In the genomic region with DNA sequence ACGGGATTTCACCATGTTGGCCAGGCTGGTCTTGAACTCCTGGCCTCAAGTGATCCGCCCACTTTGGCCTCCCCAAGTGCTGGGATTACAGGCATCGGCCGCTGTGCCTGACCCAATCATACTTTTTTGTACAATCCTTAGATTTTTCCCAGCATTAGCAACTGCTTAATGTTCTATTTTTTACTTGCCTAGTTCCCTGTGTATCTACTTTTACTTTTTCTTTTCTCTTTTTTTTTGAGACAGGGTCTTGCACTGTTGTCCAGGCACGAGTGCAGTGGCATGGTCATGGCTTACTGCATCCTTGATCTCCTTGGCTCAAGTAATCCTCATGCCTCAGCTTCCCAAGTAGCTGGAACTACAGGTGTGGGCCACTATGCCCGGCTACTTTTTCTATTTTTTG, we compare ENCODE assay signal across 13 cellular contexts. TPM values are rescaled to one million over a fixed set of nuclear protein-coding genes. Genes with fewer than 3 reads are reported as not detected.
DNase-seq lines count a peak whose midpoint lies in the region; ATAC-seq and TF ChIP-seq lines count a peak whose summit lies in the region.
"Had no signal": no experiment of that assay in that cellular context is flagged by ENCODE, and none has a peak within 500 bp of the region (broad histone marks: within the 10 kb centered on the region; RNA-seq: fewer than 3 reads in every experiment).

No MANE protein-coding gene starts in this region.

- no peak for TF ChIP-seq CTCF in CD14-positive monocyte (IDR thresholded peaks at IDR 0.05)
- no peak for TF ChIP-seq CTCF in GM06990 (IDR thresholded peaks at IDR 0.05; ENCODE audit: insufficient read depth, low read length, poor library complexity, severe bottlenecking)

- intact Hi-C loops in CD14-positive monocyte (cut with micrococcal nuclease) = loop anchor here in 1 of 2 donors (10.0 kb wide), 1 partner anchor 51 kb away; no protein-coding TSS in a partner anchor
- intact Hi-C loops in naive thymus-derived CD4-positive, alpha-beta T cell (cut with micrococcal nuclease) = no loop called here

- peak overlapping the region; percentile 23 for H3K27ac ChIP-seq in naive thymus-derived CD4-positive, alpha-beta T cell (ENCODE audit: low read depth, low read length)
- H3K27ac ChIP-seq: thoracic aorta had no signal

- POLR2A ChIA-PET in T-cell (lab: Charles Lee) = interaction anchor here in 1 of 2 donors (0.6 kb wide), 1 partner anchor 82 kb away, joined by 3 read pairs; no protein-coding TSS in a partner anchor
- POLR2A ChIA-PET in naive thymus-derived CD4-positive, alpha-beta T cell (lab: Charles Lee) = interaction anchor here (0.6 to 1.6 kb wide), 5 partner anchors 10 to 313 kb away, joined by 3 to 4 read pairs (median 4); a partner anchor contains a TSS

- H3K36me3 ChIP-seq in GM06990 (ENCODE audit: control insufficient read depth, insufficient read depth, low read length) = peaks cover 2% of the 10 kb centered on the region
- peaks cover 0 to 2% (median 0%) of the 10 kb centered on the region in 3 experiments for H3K36me3 ChIP-seq in naive thymus-derived CD4-positive, alpha-beta T cell (ENCODE audit: control insufficient read depth in 2 of 3, insufficient read depth in 3 of 3, low read length in 3 of 3)
- H3K36me3 ChIP-seq: thoracic aorta had no signal

- H3K4me1 ChIP-seq in naive thymus-derived CD4-positive, alpha-beta T cell (ENCODE audit: control insufficient read depth in 2 of 2, insufficient read depth in 2 of 2, low read length in 2 of 2) = peaks cover 12 to 47% of the 10 kb centered on the region in 2 donors

- H3K9me3 Mint-ChIP-seq in CD14-positive monocyte (no peaks in the 10 kb centered on the region), T-cell (no peaks in the 10 kb centered on the region)
- H3K9me3 Mint-ChIP-seq in naive thymus-derived CD4-positive, alpha-beta T cell = no peaks in the 10 kb centered on the region

- peak overlapping the region; percentile 27 for H3K4me3 ChIP-seq in GM06990 (replicated peaks; ENCODE audit: low read depth, low read length)
- H3K4me3 ChIP-seq in naive thymus-derived CD4-positive, alpha-beta T cell (ENCODE audit: low read length) = no peak overlapping the region
- H3K4me3 ChIP-seq: thoracic aorta had no signal

- H3K27me3 Mint-ChIP-seq in CD14-positive monocyte (ENCODE audit: low read depth in 3 of 3) (no peaks in the 10 kb centered on the region), T-cell (no peaks in the 10 kb centered on the region)
- no peaks in the 10 kb centered on the region for H3K27me3 Mint-ChIP-seq in naive thymus-derived CD4-positive, alpha-beta T cell

- CTCF ChIA-PET in T-cell (lab: Charles Lee) = interaction anchor here in 1 of 2 donors (1.5 to 1.7 kb wide), 2 partner anchors 10 to 16 kb away, joined by 4 to 5 read pairs; a partner anchor contains a TSS
- CTCF ChIA-PET in naive thymus-derived CD4-positive, alpha-beta T cell (lab: Charles Lee) = no interaction called here

- H3K4me1 Mint-ChIP-seq in CD14-positive monocyte (peaks cover 80% of the 10 kb centered on the region), T-cell (peaks cover 79 to 80% (median 79%) of the 10 kb centered on the region in 3 donors)
- peaks cover 57 to 87% (median 74%) of the 10 kb centered on the region in 7 donors for H3K4me1 Mint-ChIP-seq in naive thymus-derived CD4-positive, alpha-beta T cell

- H3K9me3 ChIP-seq in naive thymus-derived CD4-positive, alpha-beta T cell (ENCODE audit: control insufficient read depth in 2 of 3, low read length in 3 of 3) = no peaks in the 10 kb centered on the region
- H3K9me3 ChIP-seq: thoracic aorta had no signal

- peaks cover 25 to 51% of the 10 kb centered on the region in 2 donors for H3K36me3 Mint-ChIP-seq in CD14-positive monocyte
- H3K36me3 Mint-ChIP-seq in T-cell = peaks cover 14% of the 10 kb centered on the region
- peaks cover 0 to 12% (median 7%) of the 10 kb centered on the region in 5 donors for H3K36me3 Mint-ChIP-seq in naive thymus-derived CD4-positive, alpha-beta T cell

- ATAC-seq in T-cell (replicated peaks in 1 of 4) = no peak
- ATAC-seq in naive thymus-derived CD4-positive, alpha-beta T cell = no peak
- ATAC-seq in GM19397 (IDR thresholded peaks at IDR 0.05; ENCODE audit: unreplicated experiment) = no peak
- ATAC-seq: esophagus mucosa had no signal

- H3K27ac Mint-ChIP-seq in CD14-positive monocyte = peak overlapping the region in 6 of 7 donors; percentile 60 to 93 (median 84)
- peak overlapping the region; percentile 23 to 79 for H3K27ac Mint-ChIP-seq in T-cell
- H3K27ac Mint-ChIP-seq in naive thymus-derived CD4-positive, alpha-beta T cell = peak overlapping the region in 8 of 9 donors; percentile 7 to 92 (median 69)

- DNase-seq in CD14-positive monocyte (ENCODE audit: low spot score) (no peak), GM06990 (ENCODE audit: extremely low read depth, insufficient read length) (no peak), T-cell (no peak), LoVo (ENCODE audit: low spot score) (no peak), foreskin melanocyte (no peak)
- no peak for DNase-seq in naive thymus-derived CD4-positive, alpha-beta T cell
- DNase-seq in NK-92 treated with Interleukin-12 subunit alpha and Interleukin-12 subunit beta, amount 100 ng/mL, for 24 hours (lab: John Stamatoyannopoulos, UW) = no peak
- DNase-seq: activated CD4-positive, alpha-beta T cell treated with anti-CD3 and anti-CD28 coated beads, Interleukin-2, amount 50 U/mL, for 48 hours; activated naive CD4-positive, alpha-beta T cell treated with anti-CD3 and anti-CD28 coated beads, Interleukin-2, amount 50 U/mL, for 16 hours; nucleus accumbens had no signal

- H3K4me3 Mint-ChIP-seq in CD14-positive monocyte (no peak overlapping the region), T-cell (peak overlapping the region in 2 of 3 donors; percentile 35 to 89)
- peak overlapping the region in 8 of 10 donors; percentile 13 to 98 (median 68) for H3K4me3 Mint-ChIP-seq in naive thymus-derived CD4-positive, alpha-beta T cell

- H3K27me3 ChIP-seq in GM06990 (replicated peaks; ENCODE audit: control insufficient read depth, insufficient read depth, low read length) = no peaks in the 10 kb centered on the region
- H3K27me3 ChIP-seq in naive thymus-derived CD4-positive, alpha-beta T cell (ENCODE audit: control insufficient read depth in 2 of 2, insufficient read depth in 2 of 2, low read length in 2 of 2) = no peaks in the 10 kb centered on the region

RNA-seq across cellular contexts. Expression of a gene that starts 9.5 kb away (rescaled TPM):
- 100 to 1,000 TPM; 262 to 338 TPM for polyA plus RNA-seq in CD14-positive monocyte
- total RNA-seq in T-cell = 100 to 1,000 TPM; 103 to 133 (median 130) TPM
- total RNA-seq in naive thymus-derived CD4-positive, alpha-beta T cell = 100 to 1,000 TPM; 112 to 167 (median 139) TPM
- polyA plus RNA-seq in naive thymus-derived CD4-positive, alpha-beta T cell = 100 to 1,000 TPM; 151 to 165 TPM

Comparison
In these comparisons a context has a peak if more than half of its experiments do, and no peak if none do; other contexts are left out.
1. H3K4me3 Mint-ChIP-seq: peak in T-cell (2 of 3) and naive thymus-derived CD4-positive, alpha-beta T cell (8 of 10); none in CD14-positive monocyte (0 of 2).
2. Peak in every context shown above with its lines, with median percentiles within 50 percentile points of each other: H3K27ac Mint-ChIP-seq.